Comparison of ENCODE assay signal across 2 cellular contexts in genomic region chr6:10613693-10614092, GRCh38.
TF ChIP-seq lines count a peak whose summit lies in the region.

No MANE protein-coding gene starts in this region.

TF ChIP-seq in IMR-90, 13 proteins besides CTCF, POLR2A, EP300 and RAD21 (continued from another document):
- TF ChIP-seq RCOR1 (IDR thresholded peaks at IDR 0.05; ENCODE audit: insufficient replicate concordance, low read length) (no peak), RFX5 (IDR thresholded peaks at IDR 0.05; ENCODE audit: low read depth, low read length) (no peak), MXI1 (IDR thresholded peaks at IDR 0.05; ENCODE audit: borderline replicate concordance, low read depth, low read length) (no peak), MAFK (IDR thresholded peaks at IDR 0.05; ENCODE audit: low read depth, low read length) (no peak), CHD1 (IDR thresholded peaks at IDR 0.05; ENCODE audit: low read depth, low read length) (no peak), USF2 (IDR thresholded peaks at IDR 0.05; ENCODE audit: low read depth, low read length) (no peak), ELK1 (IDR thresholded peaks at IDR 0.05; ENCODE audit: borderline replicate concordance, low read depth, low read length) (no peak), NFE2L2 (IDR thresholded peaks at IDR 0.05; ENCODE audit: low read depth, low read length) (no peak), FOS (IDR thresholded peaks at IDR 0.05; ENCODE audit: low read depth, low read length) (no peak), MAZ (IDR thresholded peaks at IDR 0.05; ENCODE audit: borderline replicate concordance, low read depth, low read length) (no peak), BHLHE40 (IDR thresholded peaks at IDR 0.05; ENCODE audit: low read depth, low read length) (no peak), CEBPB (IDR thresholded peaks at IDR 0.05; ENCODE audit: low read depth, low read length) (no peak)

TF ChIP-seq in SK-N-SH treated with all-trans-retinoic acid at 6 μM for 48 hours, 23 proteins besides CTCF, POLR2A, EP300 and RAD21:
- TF ChIP-seq TCF4 (CRISPR knock-in tag; IDR thresholded peaks at IDR 0.05; ENCODE audit: borderline replicate concordance) (no peak), ZFP30 (CRISPR knock-in tag; IDR thresholded peaks at IDR 0.05) (no peak), ZFP3 (CRISPR knock-in tag; IDR thresholded peaks at IDR 0.05) (no peak), BACH2 (CRISPR knock-in tag; IDR thresholded peaks at IDR 0.05; ENCODE audit: borderline replicate concordance) (no peak), ZC3H10 (CRISPR knock-in tag; IDR thresholded peaks at IDR 0.05) (no peak), ZNF70 (CRISPR knock-in tag; IDR thresholded peaks at IDR 0.05) (no peak), TOX (CRISPR knock-in tag; IDR thresholded peaks at IDR 0.05; ENCODE audit: borderline replicate concordance) (no peak), OSR1 (CRISPR knock-in tag; IDR thresholded peaks at IDR 0.05) (no peak), RARB (CRISPR knock-in tag; IDR thresholded peaks at IDR 0.05) (no peak), GLIS3 (CRISPR knock-in tag; IDR thresholded peaks at IDR 0.05) (no peak), ZNF565 (CRISPR knock-in tag; conservative IDR thresholded peaks at IDR 0.05; ENCODE audit: low read depth) (no peak), SNAI2 (CRISPR knock-in tag; IDR thresholded peaks at IDR 0.05) (no peak), ARNTL (CRISPR knock-in tag; IDR thresholded peaks at IDR 0.05; ENCODE audit: borderline replicate concordance, low read depth) (no peak)
TF ChIP-seq in SK-N-SH treated with all-trans-retinoic acid at 6 μM for 48 hours: peak in this region for 0.
